In genomic region chr1:172976222-172977041, GRCh38 we compare ENCODE assay signal across 11 cellular contexts.
DNase-seq lines count a peak whose midpoint lies in the region; ATAC-seq and TF ChIP-seq lines count a peak whose summit lies in the region.
"Had no signal": no experiment of that assay in that cellular context is flagged by ENCODE, and none has a peak within 500 bp of the region (broad histone marks: within the 10 kb centered on the region; RNA-seq: fewer than 3 reads in every experiment).

No MANE protein-coding gene starts in this region.

- peak; percentile 63 for ATAC-seq in SK-N-SH treated with all-trans-retinoic acid at 6 μM for 48 hours
- ATAC-seq in natural killer cell treated with Interleukin-12 subunit alpha and Interleukin-12 subunit beta and Interleukin-15 and Interleukin-18, amount 100 ng/mL, for 72 hours: no peak

- H3K4me3 ChIP-seq in prostate gland: no peak overlapping the region
- H3K4me3 ChIP-seq: uterus had no signal

- no peaks in the 10 kb centered on the region for H3K9me3 Mint-ChIP-seq in activated T-helper 2 cell treated with anti-CD3 and anti-CD28 coated beads, Interferon-gamma antibody, Interleukin-2, Interleukin-4, amounts not matched to agents 10 μg/mL and 5 μg/mL and 100 μg/mL, durations not matched to agents 14 hours and 24 hours and 36 hours
- H3K9me3 Mint-ChIP-seq in natural killer cell treated with Interleukin-12 subunit alpha and Interleukin-12 subunit beta and Interleukin-15 and Interleukin-18, amount 100 ng/mL, for 72 hours: no peaks in the 10 kb centered on the region
- H3K9me3 Mint-ChIP-seq: activated T-helper 1 cell treated with anti-CD3 and anti-CD28 coated beads, Interleukin-12 subunit alpha, Interleukin-12 subunit beta, Interleukin-2, Interleukin-4 antibody, amounts not matched to agents 30 ng/mL and 10 ng/mL and 1 ng/mL, durations not matched to agents 14 hours and 24 hours and 36 hours; memory B cell had no signal

- no peaks in the 10 kb centered on the region for H3K9me3 ChIP-seq in prostate gland
- H3K9me3 ChIP-seq: uterus had no signal

- H3K4me1 ChIP-seq in prostate gland (replicated peaks): no peaks in the 10 kb centered on the region
- H3K4me1 ChIP-seq: uterus had no signal

- DNase-seq in GM03348 (ENCODE audit: low spot score) (peak; percentile 46), fibroblast of peridontal ligament (ENCODE audit: extremely low read depth) (peak; percentile 97), prostate gland (ENCODE audit: low spot score) (peak; percentile 63), GM13977 (ENCODE audit: low spot score) (no peak)
- DNase-seq in activated T-cell treated with anti-CD3 and anti-CD28 coated beads, Interleukin-2, amount 50 U/mL, for 48 hours: no peak
- no peak for DNase-seq in activated T-helper 2 cell treated with anti-CD3 and anti-CD28 coated beads, Interferon-gamma antibody, Interleukin-2, Interleukin-4, amounts not matched to agents 10 μg/mL and 5 μg/mL and 100 μg/mL, durations not matched to agents 14 hours and 24 hours and 36 hours (ENCODE audit: low spot score)
- no peak for DNase-seq in natural killer cell treated with Interleukin-12 subunit alpha and Interleukin-12 subunit beta and Interleukin-15 and Interleukin-18, amount 100 ng/mL, for 72 hours (ENCODE audit: low spot score)
- DNase-seq: uterus had no signal

- H3K4me1 Mint-ChIP-seq in activated T-helper 2 cell treated with anti-CD3 and anti-CD28 coated beads, Interferon-gamma antibody, Interleukin-2, Interleukin-4, amounts not matched to agents 10 μg/mL and 5 μg/mL and 100 μg/mL, durations not matched to agents 14 hours and 24 hours and 36 hours (ENCODE audit: low read depth): no peaks in the 10 kb centered on the region
- H3K4me1 Mint-ChIP-seq in natural killer cell treated with Interleukin-12 subunit alpha and Interleukin-12 subunit beta and Interleukin-15 and Interleukin-18, amount 100 ng/mL, for 72 hours (ENCODE audit: low read depth in 2 of 2): peaks cover 5 to 9% of the 10 kb centered on the region in 2 donors

- peaks cover 16% of the 10 kb centered on the region for H3K27me3 Mint-ChIP-seq in activated T-helper 2 cell treated with anti-CD3 and anti-CD28 coated beads, Interferon-gamma antibody, Interleukin-2, Interleukin-4, amounts not matched to agents 10 μg/mL and 5 μg/mL and 100 μg/mL, durations not matched to agents 14 hours and 24 hours and 36 hours (ENCODE audit: low read depth)
- no peaks in the 10 kb centered on the region for H3K27me3 Mint-ChIP-seq in natural killer cell treated with Interleukin-12 subunit alpha and Interleukin-12 subunit beta and Interleukin-15 and Interleukin-18, amount 100 ng/mL, for 72 hours

- H3K36me3 ChIP-seq in prostate gland: no peaks in the 10 kb centered on the region
- H3K36me3 ChIP-seq: uterus had no signal

- no peak overlapping the region for H3K4me3 Mint-ChIP-seq in activated T-helper 2 cell treated with anti-CD3 and anti-CD28 coated beads, Interferon-gamma antibody, Interleukin-2, Interleukin-4, amounts not matched to agents 10 μg/mL and 5 μg/mL and 100 μg/mL, durations not matched to agents 14 hours and 24 hours and 36 hours (ENCODE audit: low read depth)
- H3K4me3 Mint-ChIP-seq in natural killer cell treated with Interleukin-12 subunit alpha and Interleukin-12 subunit beta and Interleukin-15 and Interleukin-18, amount 100 ng/mL, for 72 hours: no peak overlapping the region
- H3K4me3 Mint-ChIP-seq: activated T-helper 1 cell treated with anti-CD3 and anti-CD28 coated beads, Interleukin-12 subunit alpha, Interleukin-12 subunit beta, Interleukin-2, Interleukin-4 antibody, amounts not matched to agents 30 ng/mL and 10 ng/mL and 1 ng/mL, durations not matched to agents 14 hours and 24 hours and 36 hours; memory B cell had no signal

- no peak overlapping the region for H3K27ac Mint-ChIP-seq in activated T-helper 2 cell treated with anti-CD3 and anti-CD28 coated beads, Interferon-gamma antibody, Interleukin-2, Interleukin-4, amounts not matched to agents 10 μg/mL and 5 μg/mL and 100 μg/mL, durations not matched to agents 14 hours and 24 hours and 36 hours
- H3K27ac Mint-ChIP-seq in natural killer cell treated with Interleukin-12 subunit alpha and Interleukin-12 subunit beta and Interleukin-15 and Interleukin-18, amount 100 ng/mL, for 72 hours: no peak overlapping the region
- H3K27ac Mint-ChIP-seq: activated T-helper 1 cell treated with anti-CD3 and anti-CD28 coated beads, Interleukin-12 subunit alpha, Interleukin-12 subunit beta, Interleukin-2, Interleukin-4 antibody, amounts not matched to agents 30 ng/mL and 10 ng/mL and 1 ng/mL, durations not matched to agents 14 hours and 24 hours and 36 hours; memory B cell had no signal

- TF ChIP-seq CTCF in prostate gland (IDR thresholded peaks at IDR 0.05) (no peak), GM13977 (IDR thresholded peaks at IDR 0.05; ENCODE audit: extremely low read depth, insufficient read depth, missing control alignments) (no peak)

- H3K36me3 Mint-ChIP-seq in activated T-helper 2 cell treated with anti-CD3 and anti-CD28 coated beads, Interferon-gamma antibody, Interleukin-2, Interleukin-4, amounts not matched to agents 10 μg/mL and 5 μg/mL and 100 μg/mL, durations not matched to agents 14 hours and 24 hours and 36 hours (ENCODE audit: low read depth): no peaks in the 10 kb centered on the region
- H3K36me3 Mint-ChIP-seq in natural killer cell treated with Interleukin-12 subunit alpha and Interleukin-12 subunit beta and Interleukin-15 and Interleukin-18, amount 100 ng/mL, for 72 hours: no peaks in the 10 kb centered on the region
- H3K36me3 Mint-ChIP-seq: memory B cell had no signal

- 9% methylated on average over 2 of the region's 2 CpGs for WGBS in prostate gland

- TF ChIP-seq POLR2A in prostate gland (IDR thresholded peaks at IDR 0.05): no peak

- intact Hi-C loops in prostate gland (cut with DNase I): no loop called here
- intact Hi-C loops in activated T-helper 2 cell treated with anti-CD3 and anti-CD28 coated beads, Interferon-gamma antibody, Interleukin-2, Interleukin-4, amounts not matched to agents 10 μg/mL and 5 μg/mL and 100 μg/mL, durations not matched to agents 14 hours and 24 hours and 36 hours (cut with micrococcal nuclease): no loop called here

- peak overlapping the region; percentile 35 to 53 for H3K27ac ChIP-seq in prostate gland
- H3K27ac ChIP-seq: uterus had no signal

- in situ Hi-C loops in GM13977 (cut with MboI; ENCODE audit: low pct_unique_long_range_greater_than_20kb, low sequenced_read_pairs, unreplicated experiment): no loop called here

- H3K27me3 ChIP-seq in prostate gland (replicated peaks; ENCODE audit: insufficient read depth): no peaks in the 10 kb centered on the region
- H3K27me3 ChIP-seq: uterus had no signal

TF ChIP-seq in SK-N-SH treated with all-trans-retinoic acid at 6 μM for 48 hours, 23 proteins besides CTCF, POLR2A, EP300 and RAD21:
- TF ChIP-seq RARB (CRISPR knock-in tag; IDR thresholded peaks at IDR 0.05) (no peak), TOX (CRISPR knock-in tag; IDR thresholded peaks at IDR 0.05; ENCODE audit: borderline replicate concordance) (no peak), TSHZ2 (CRISPR knock-in tag; IDR thresholded peaks at IDR 0.05) (no peak), ESRRG (CRISPR knock-in tag; IDR thresholded peaks at IDR 0.05) (no peak), PPARA (CRISPR knock-in tag; IDR thresholded peaks at IDR 0.05; ENCODE audit: borderline replicate concordance) (no peak), OSR1 (CRISPR knock-in tag; IDR thresholded peaks at IDR 0.05) (no peak), ARNTL (CRISPR knock-in tag; IDR thresholded peaks at IDR 0.05; ENCODE audit: borderline replicate concordance, low read depth) (no peak), ZNF70 (CRISPR knock-in tag; IDR thresholded peaks at IDR 0.05) (no peak), CREB5 (CRISPR knock-in tag; IDR thresholded peaks at IDR 0.05; ENCODE audit: low read depth) (no peak)

Comparison
In these comparisons a context has a peak if more than half of its experiments do, and no peak if none do; other contexts are left out.
1. DNase-seq: peak in GM03348 (single experiment), fibroblast of peridontal ligament (single experiment) and prostate gland (single experiment); none in activated T-cell treated with anti-CD3 and anti-CD28 coated beads, Interleukin-2, amount 50 U/mL, for 48 hours (0 of 2), GM13977 (single experiment), activated T-helper 2 cell treated with anti-CD3 and anti-CD28 coated beads, Interferon-gamma antibody, Interleukin-2, Interleukin-4, amounts not matched to agents 10 μg/mL and 5 μg/mL and 100 μg/mL, durations not matched to agents 14 hours and 24 hours and 36 hours (single experiment) and natural killer cell treated with Interleukin-12 subunit alpha and Interleukin-12 subunit beta and Interleukin-15 and Interleukin-18, amount 100 ng/mL, for 72 hours (single experiment).